8 cellular contexts compared by ENCODE assay signal in genomic region chr7:106285801-106286492, GRCh38. TPM values are rescaled to one million over a fixed set of nuclear protein-coding genes. Genes with fewer than 3 reads are reported as not detected.
DNase-seq lines count a peak whose midpoint lies in the region; ATAC-seq and TF ChIP-seq lines count a peak whose summit lies in the region.

No MANE protein-coding gene starts in this region.

- H3K27me3 ChIP-seq in neutrophil, result no peaks in the 10 kb centered on the region

- no peaks in the 10 kb centered on the region for H3K9me3 ChIP-seq in neutrophil

- H3K4me3 ChIP-seq in neutrophil (ENCODE audit: low read depth in 1 of 2, low read length in 1 of 2), result peak overlapping the region; percentile 60 to 68

- ATAC-seq in GM18498 (IDR thresholded peaks at IDR 0.05; ENCODE audit: unreplicated experiment) (peak; percentile 19), HG02759 (IDR thresholded peaks at IDR 0.05; ENCODE audit: unreplicated experiment) (peak; percentile 33), HG02571 (IDR thresholded peaks at IDR 0.05; ENCODE audit: unreplicated experiment) (no peak)

- H3K27ac ChIP-seq in neutrophil, result peak overlapping the region; percentile 96

- DNase-seq in endothelial cell (ENCODE audit: low spot score) (no peak), 8988T (no peak), COLO668 (lab: John Stamatoyannopoulos, UW; ENCODE audit: unreplicated experiment) (no peak)

- H3K4me1 ChIP-seq in neutrophil (ENCODE audit: control insufficient read depth in 1 of 2, insufficient read depth in 1 of 2, low read depth in 1 of 2, low read length in 1 of 2), result peaks cover 18 to 25% of the 10 kb centered on the region in 2 experiments

- H3K4me1 Mint-ChIP-seq in T-helper 1 cell treated with Interleukin-12 subunit alpha and Interleukin-12 subunit beta and Interleukin-4 antibody, amounts not matched to agents 30 μg/mL and 1 μg/mL, for 36 hours (ENCODE audit: low read depth), result peaks cover 32% of the 10 kb centered on the region
- H3K4me1 Mint-ChIP-seq in endothelial cell (ENCODE audit: unreplicated experiment), result peaks cover 21% of the 10 kb centered on the region

- TF ChIP-seq CTCF in endothelial cell (IDR thresholded peaks at IDR 0.05; ENCODE audit: unreplicated experiment) (no peak), neutrophil (IDR thresholded peaks at IDR 0.05) (no peak)

- peaks cover 3% of the 10 kb centered on the region for H3K36me3 Mint-ChIP-seq in T-helper 1 cell treated with Interleukin-12 subunit alpha and Interleukin-12 subunit beta and Interleukin-4 antibody, amounts not matched to agents 30 μg/mL and 1 μg/mL, for 36 hours (ENCODE audit: low read depth)
- peaks cover 11% of the 10 kb centered on the region for H3K36me3 Mint-ChIP-seq in endothelial cell (ENCODE audit: low read depth, unreplicated experiment)

- peak overlapping the region; percentile 91 for H3K4me3 Mint-ChIP-seq in T-helper 1 cell treated with Interleukin-12 subunit alpha and Interleukin-12 subunit beta and Interleukin-4 antibody, amounts not matched to agents 30 μg/mL and 1 μg/mL, for 36 hours
- peak overlapping the region; percentile 95 for H3K4me3 Mint-ChIP-seq in endothelial cell (ENCODE audit: unreplicated experiment)

- H3K36me3 ChIP-seq in neutrophil, result peaks cover 26% of the 10 kb centered on the region

- H3K27me3 Mint-ChIP-seq in T-helper 1 cell treated with Interleukin-12 subunit alpha and Interleukin-12 subunit beta and Interleukin-4 antibody, amounts not matched to agents 30 μg/mL and 1 μg/mL, for 36 hours (ENCODE audit: low read depth), result peaks cover 4% of the 10 kb centered on the region
- peaks cover 12% of the 10 kb centered on the region for H3K27me3 Mint-ChIP-seq in endothelial cell (ENCODE audit: unreplicated experiment)

- H3K9me3 Mint-ChIP-seq in T-helper 1 cell treated with Interleukin-12 subunit alpha and Interleukin-12 subunit beta and Interleukin-4 antibody, amounts not matched to agents 30 μg/mL and 1 μg/mL, for 36 hours, result no peaks in the 10 kb centered on the region
- H3K9me3 Mint-ChIP-seq in endothelial cell (ENCODE audit: unreplicated experiment), result no peaks in the 10 kb centered on the region

- peak overlapping the region; percentile 94 for H3K27ac Mint-ChIP-seq in T-helper 1 cell treated with Interleukin-12 subunit alpha and Interleukin-12 subunit beta and Interleukin-4 antibody, amounts not matched to agents 30 μg/mL and 1 μg/mL, for 36 hours
- H3K27ac Mint-ChIP-seq in endothelial cell (ENCODE audit: unreplicated experiment), result peak overlapping the region; percentile 89

RNA-seq across cellular contexts. Expression of gene NAMPT, which starts 1.2 kb away (rescaled TPM):
- 153 TPM for total RNA-seq in endothelial cell (ENCODE audit: unreplicated experiment)
